ENCODE assay signal across 7 cellular contexts in the genomic region with DNA sequence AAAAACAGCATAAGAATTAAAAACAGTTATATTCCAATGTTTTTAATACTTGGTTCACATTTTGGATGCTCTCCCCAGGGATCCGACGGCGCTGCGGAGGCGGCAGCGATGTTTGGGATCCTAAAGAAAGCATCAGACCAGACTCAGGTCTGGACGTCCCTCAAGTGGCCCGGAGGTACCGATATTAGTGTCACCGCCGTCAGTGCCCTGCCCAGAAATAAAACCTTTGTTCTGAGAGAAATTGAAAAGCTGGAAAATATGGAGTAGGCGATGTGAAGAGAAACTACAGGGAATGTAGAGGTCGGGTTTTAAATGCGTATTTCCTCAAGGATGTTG. TPM values are rescaled to one million over a fixed set of nuclear protein-coding genes. Genes with fewer than 3 reads are reported as not detected.
DNase-seq lines count a peak whose midpoint lies in the region; ATAC-seq and TF ChIP-seq lines count a peak whose summit lies in the region.

No MANE protein-coding gene starts in this region.

- TF ChIP-seq CTCF in HEK293 (tag by site-specific recombination; IDR thresholded peaks at IDR 0.05) (no peak), cardiac muscle cell (IDR thresholded peaks at IDR 0.05; ENCODE audit: low read depth, low read length) (no peak)

- H3K4me3 ChIP-seq in HEK293 (ENCODE audit: low read depth, low read length) (peak overlapping the region; percentile 52), cardiac muscle cell (peak overlapping the region; percentile 23)

- H3K4me1 ChIP-seq in HEK293 (ENCODE audit: control insufficient read depth, insufficient read depth, low read length) (no peaks in the 10 kb centered on the region), cardiac muscle cell (ENCODE audit: low read depth) (peaks cover 34% of the 10 kb centered on the region)

- no peak for ATAC-seq in T-helper 17 cell
- no peak for ATAC-seq in GM19397 (IDR thresholded peaks at IDR 0.05; ENCODE audit: unreplicated experiment)

- H3K27ac ChIP-seq in HEK293 (ENCODE audit: extremely low read depth, low read depth, low read length) (no peak overlapping the region; the same call in 1 of the 2 replicates), cardiac muscle cell (peak overlapping the region; percentile 70)

- no peaks in the 10 kb centered on the region for H3K9me3 ChIP-seq in HEK293 (ENCODE audit: control insufficient read depth, insufficient read depth, low read depth, low read length)
- no peaks in the 10 kb centered on the region for H3K9me3 ChIP-seq in T-helper 17 cell (ENCODE audit: control insufficient read depth, low read length, poor library complexity, severe bottlenecking)
- no peaks in the 10 kb centered on the region for H3K9me3 ChIP-seq in cardiac muscle cell (ENCODE audit: low read depth)

- H3K36me3 ChIP-seq in HEK293 (ENCODE audit: control insufficient read depth in 2 of 2, insufficient read depth in 1 of 2, low read length in 2 of 2) (no peaks in the 10 kb centered on the region), cardiac muscle cell (no peaks in the 10 kb centered on the region)

- H3K4me3 Mint-ChIP-seq in T-helper 17 cell, result peak overlapping the region; percentile 90

- peaks cover 22% of the 10 kb centered on the region for H3K27me3 Mint-ChIP-seq in T-helper 17 cell

- H3K4me1 Mint-ChIP-seq in T-helper 17 cell, result peaks cover 23% of the 10 kb centered on the region

- DNase-seq in T-helper 17 cell (no peak), cardiac muscle cell (ENCODE audit: low read depth in 1 of 2, low spot score in 1 of 2) (peak in 1 of 2 donors; percentile 17), retina (peak; percentile 81), OCI-M2 (lab: John Stamatoyannopoulos, UW; ENCODE audit: unreplicated experiment) (no peak), NCI-H774 (lab: John Stamatoyannopoulos, UW) (no peak)

- H3K27me3 ChIP-seq in cardiac muscle cell, result no peaks in the 10 kb centered on the region

- CTCF ChIA-PET in HEK293 (lab: Yijun Ruan, JAX), result interaction anchor here (0.9 to 6.9 kb wide), 6 partner anchors 28 to 542 kb away, joined by 4 to 48 read pairs (median 8); no protein-coding TSS in a partner anchor

- POLR2A ChIA-PET in HEK293 (lab: Yijun Ruan, JAX), result interaction anchor here (0.6 to 2.7 kb wide), 12 partner anchors 11 to 148 kb away, joined by 3 to 12 read pairs (median 4); a partner anchor contains a TSS

- peak overlapping the region; percentile 85 for H3K27ac Mint-ChIP-seq in T-helper 17 cell

- H3K36me3 Mint-ChIP-seq in T-helper 17 cell (ENCODE audit: low read depth), result no peaks in the 10 kb centered on the region

TF ChIP-seq in HEK293, 187 proteins besides CTCF, POLR2A, EP300 and RAD21:
- TF ChIP-seq, protein P1, sequence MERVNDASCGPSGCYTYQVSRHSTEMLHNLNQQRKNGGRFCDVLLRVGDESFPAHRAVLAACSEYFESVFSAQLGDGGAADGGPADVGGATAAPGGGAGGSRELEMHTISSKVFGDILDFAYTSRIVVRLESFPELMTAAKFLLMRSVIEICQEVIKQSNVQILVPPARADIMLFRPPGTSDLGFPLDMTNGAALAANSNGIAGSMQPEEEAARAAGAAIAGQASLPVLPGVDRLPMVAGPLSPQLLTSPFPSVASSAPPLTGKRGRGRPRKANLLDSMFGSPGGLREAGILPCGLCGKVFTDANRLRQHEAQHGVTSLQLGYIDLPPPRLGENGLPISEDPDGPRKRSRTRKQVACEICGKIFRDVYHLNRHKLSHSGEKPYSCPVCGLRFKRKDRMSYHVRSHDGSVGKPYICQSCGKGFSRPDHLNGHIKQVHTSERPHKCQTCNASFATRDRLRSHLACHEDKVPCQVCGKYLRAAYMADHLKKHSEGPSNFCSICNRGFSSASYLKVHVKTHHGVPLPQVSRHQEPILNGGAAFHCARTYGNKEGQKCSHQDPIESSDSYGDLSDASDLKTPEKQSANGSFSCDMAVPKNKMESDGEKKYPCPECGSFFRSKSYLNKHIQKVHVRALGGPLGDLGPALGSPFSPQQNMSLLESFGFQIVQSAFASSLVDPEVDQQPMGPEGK (tag by site-specific recombination; IDR thresholded peaks at IDR 0.05), result 0 out of 2 replicates have a peak, but pooled peaks have one; percentile 6
- TF ChIP-seq ZNF335 (tag by site-specific recombination; conservative IDR thresholded peaks at IDR 0.05), result 0 out of 2 replicates have a peak, but pooled peaks have one; percentile 13
- TF ChIP-seq ZBTB20 (tag by site-specific recombination; IDR thresholded peaks at IDR 0.05), result peak; percentile 7; the same call in 1 of the 2 replicates
- TF ChIP-seq, protein P2, sequence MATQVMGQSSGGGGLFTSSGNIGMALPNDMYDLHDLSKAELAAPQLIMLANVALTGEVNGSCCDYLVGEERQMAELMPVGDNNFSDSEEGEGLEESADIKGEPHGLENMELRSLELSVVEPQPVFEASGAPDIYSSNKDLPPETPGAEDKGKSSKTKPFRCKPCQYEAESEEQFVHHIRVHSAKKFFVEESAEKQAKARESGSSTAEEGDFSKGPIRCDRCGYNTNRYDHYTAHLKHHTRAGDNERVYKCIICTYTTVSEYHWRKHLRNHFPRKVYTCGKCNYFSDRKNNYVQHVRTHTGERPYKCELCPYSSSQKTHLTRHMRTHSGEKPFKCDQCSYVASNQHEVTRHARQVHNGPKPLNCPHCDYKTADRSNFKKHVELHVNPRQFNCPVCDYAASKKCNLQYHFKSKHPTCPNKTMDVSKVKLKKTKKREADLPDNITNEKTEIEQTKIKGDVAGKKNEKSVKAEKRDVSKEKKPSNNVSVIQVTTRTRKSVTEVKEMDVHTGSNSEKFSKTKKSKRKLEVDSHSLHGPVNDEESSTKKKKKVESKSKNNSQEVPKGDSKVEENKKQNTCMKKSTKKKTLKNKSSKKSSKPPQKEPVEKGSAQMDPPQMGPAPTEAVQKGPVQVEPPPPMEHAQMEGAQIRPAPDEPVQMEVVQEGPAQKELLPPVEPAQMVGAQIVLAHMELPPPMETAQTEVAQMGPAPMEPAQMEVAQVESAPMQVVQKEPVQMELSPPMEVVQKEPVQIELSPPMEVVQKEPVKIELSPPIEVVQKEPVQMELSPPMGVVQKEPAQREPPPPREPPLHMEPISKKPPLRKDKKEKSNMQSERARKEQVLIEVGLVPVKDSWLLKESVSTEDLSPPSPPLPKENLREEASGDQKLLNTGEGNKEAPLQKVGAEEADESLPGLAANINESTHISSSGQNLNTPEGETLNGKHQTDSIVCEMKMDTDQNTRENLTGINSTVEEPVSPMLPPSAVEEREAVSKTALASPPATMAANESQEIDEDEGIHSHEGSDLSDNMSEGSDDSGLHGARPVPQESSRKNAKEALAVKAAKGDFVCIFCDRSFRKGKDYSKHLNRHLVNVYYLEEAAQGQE (tag by site-specific recombination; IDR thresholded peaks at IDR 0.05), result no peak
- no peak for TF ChIP-seq ZFP37 (tag by site-specific recombination; IDR thresholded peaks at IDR 0.05)
- TF ChIP-seq ZNF785 (tag by site-specific recombination; IDR thresholded peaks at IDR 0.05), result no peak
- no peak for TF ChIP-seq ZNF423 (tag by site-specific recombination; IDR thresholded peaks at IDR 0.05)

RNA-seq across cellular contexts. Expression of a gene that starts 0.6 kb away (rescaled TPM):
- 1 to 10 TPM in 1 of 2 donors, under 1 TPM in 1; 0.39 to 1.9 TPM for total RNA-seq in T-helper 17 cell
- 19.9 and 23.2 TPM in 2 replicates for total RNA-seq in cardiac muscle cell
- polyA plus RNA-seq in cardiac muscle cell, result 15.2 and 25.6 TPM in 2 replicates
